In the genomic region with DNA sequence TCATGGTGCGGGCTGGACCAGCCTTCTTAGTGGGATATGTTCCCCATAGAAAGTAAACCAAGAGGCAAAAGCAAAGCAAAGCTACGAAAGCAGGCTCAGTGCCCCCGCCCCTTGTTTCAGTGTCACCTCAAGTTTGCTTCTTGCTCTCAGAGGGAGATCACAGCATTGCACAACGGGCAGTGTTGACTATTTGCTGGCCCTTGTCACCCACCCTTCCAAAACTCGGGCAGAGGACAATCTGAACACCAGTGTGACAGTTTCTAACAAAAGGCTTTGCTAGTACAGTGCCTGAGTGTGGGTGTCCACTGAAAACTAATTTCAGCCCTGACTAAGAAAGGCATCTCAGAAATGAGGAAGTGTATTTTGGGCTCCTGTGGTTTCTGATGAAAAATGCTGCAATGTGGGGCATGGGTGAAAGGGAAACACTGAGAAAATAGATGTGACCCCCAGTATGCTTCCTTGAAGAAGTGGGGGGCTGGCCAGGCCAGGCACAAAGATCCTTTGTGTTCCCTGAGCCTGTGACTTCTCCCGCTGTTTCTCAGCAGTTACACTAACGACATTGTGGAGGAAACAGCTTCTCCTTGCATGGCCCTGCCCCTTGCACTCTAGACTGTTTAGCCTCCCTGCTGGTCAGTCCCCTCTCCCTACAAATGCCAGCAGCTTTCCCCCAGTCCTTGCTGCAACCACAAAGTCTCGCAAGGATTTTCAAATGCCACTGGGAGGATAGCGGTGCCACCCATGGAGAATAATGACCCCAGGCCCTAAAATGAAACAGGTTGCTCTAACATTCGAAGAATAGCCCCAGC, we compare ENCODE assay signal across 1 cellular context.
TF ChIP-seq lines count a peak whose summit lies in the region.

No MANE protein-coding gene starts in this region.

TF ChIP-seq in HepG2, 621 proteins besides CTCF, POLR2A, EP300 and RAD21 (continued from another document and continues in another):
- TF ChIP-seq, protein P1, sequence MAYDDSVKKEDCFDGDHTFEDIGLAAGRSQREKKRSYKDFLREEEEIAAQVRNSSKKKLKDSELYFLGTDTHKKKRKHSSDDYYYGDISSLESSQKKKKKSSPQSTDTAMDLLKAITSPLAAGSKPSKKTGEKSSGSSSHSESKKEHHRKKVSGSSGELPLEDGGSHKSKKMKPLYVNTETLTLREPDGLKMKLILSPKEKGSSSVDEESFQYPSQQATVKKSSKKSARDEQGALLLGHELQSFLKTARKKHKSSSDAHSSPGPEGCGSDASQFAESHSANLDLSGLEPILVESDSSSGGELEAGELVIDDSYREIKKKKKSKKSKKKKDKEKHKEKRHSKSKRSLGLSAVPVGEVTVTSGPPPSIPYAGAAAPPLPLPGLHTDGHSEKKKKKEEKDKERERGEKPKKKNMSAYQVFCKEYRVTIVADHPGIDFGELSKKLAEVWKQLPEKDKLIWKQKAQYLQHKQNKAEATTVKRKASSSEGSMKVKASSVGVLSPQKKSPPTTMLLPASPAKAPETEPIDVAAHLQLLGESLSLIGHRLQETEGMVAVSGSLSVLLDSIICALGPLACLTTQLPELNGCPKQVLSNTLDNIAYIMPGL (CRISPR knock-in tag; IDR thresholded peaks at IDR 0.05; ENCODE audit: borderline replicate concordance in 1 of 2, low read depth in 1 of 2): no peak
- TF ChIP-seq, protein P2, sequence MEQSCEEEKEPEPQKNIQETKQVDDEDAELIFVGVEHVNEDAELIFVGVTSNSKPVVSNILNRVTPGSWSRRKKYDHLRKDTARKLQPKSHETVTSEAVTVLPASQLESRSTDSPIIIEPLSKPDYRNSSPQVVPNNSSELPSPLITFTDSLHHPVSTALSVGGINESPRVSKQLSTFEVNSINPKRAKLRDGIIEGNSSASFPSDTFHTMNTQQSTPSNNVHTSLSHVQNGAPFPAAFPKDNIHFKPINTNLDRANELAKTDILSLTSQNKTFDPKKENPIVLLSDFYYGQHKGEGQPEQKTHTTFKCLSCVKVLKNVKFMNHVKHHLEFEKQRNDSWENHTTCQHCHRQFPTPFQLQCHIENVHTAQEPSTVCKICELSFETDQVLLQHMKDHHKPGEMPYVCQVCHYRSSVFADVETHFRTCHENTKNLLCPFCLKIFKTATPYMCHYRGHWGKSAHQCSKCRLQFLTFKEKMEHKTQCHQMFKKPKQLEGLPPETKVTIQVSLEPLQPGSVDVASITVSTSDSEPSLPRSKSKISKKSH (CRISPR knock-in tag; IDR thresholded peaks at IDR 0.05; ENCODE audit: borderline replicate concordance): no peak
- TF ChIP-seq ZNF660 (CRISPR knock-in tag; IDR thresholded peaks at IDR 0.05; ENCODE audit: borderline replicate concordance, low read depth): no peak
- TF ChIP-seq, protein P3, sequence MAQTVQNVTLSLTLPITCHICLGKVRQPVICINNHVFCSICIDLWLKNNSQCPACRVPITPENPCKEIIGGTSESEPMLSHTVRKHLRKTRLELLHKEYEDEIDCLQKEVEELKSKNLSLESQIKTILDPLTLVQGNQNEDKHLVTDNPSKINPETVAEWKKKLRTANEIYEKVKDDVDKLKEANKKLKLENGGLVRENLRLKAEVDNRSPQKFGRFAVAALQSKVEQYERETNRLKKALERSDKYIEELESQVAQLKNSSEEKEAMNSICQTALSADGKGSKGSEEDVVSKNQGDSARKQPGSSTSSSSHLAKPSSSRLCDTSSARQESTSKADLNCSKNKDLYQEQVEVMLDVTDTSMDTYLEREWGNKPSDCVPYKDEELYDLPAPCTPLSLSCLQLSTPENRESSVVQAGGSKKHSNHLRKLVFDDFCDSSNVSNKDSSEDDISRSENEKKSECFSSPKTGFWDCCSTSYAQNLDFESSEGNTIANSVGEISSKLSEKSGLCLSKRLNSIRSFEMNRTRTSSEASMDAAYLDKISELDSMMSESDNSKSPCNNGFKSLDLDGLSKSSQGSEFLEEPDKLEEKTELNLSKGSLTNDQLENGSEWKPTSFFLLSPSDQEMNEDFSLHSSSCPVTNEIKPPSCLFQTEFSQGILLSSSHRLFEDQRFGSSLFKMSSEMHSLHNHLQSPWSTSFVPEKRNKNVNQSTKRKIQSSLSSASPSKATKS (CRISPR knock-in tag; IDR thresholded peaks at IDR 0.05): no peak
- peak; percentile 85 for TF ChIP-seq CEBPG (CRISPR knock-in tag; IDR thresholded peaks at IDR 0.05)
- no peak for TF ChIP-seq THYN1 (CRISPR knock-in tag; IDR thresholded peaks at IDR 0.05; ENCODE audit: borderline replicate concordance, low read depth)
- TF ChIP-seq ZNF256 (CRISPR knock-in tag; conservative IDR thresholded peaks at IDR 0.05): no peak
- TF ChIP-seq NFE2L2 (IDR thresholded peaks at IDR 0.05; ENCODE audit: low read length): no peak
- no peak for TF ChIP-seq ZNF484 (CRISPR knock-in tag; IDR thresholded peaks at IDR 0.05; ENCODE audit: borderline replicate concordance, low read depth)
- no peak for TF ChIP-seq GATA4 (IDR thresholded peaks at IDR 0.05; ENCODE audit: borderline replicate concordance, low read depth)
- no peak for TF ChIP-seq PRMT3 (CRISPR knock-in tag; IDR thresholded peaks at IDR 0.05; ENCODE audit: borderline replicate concordance, low read depth)
- TF ChIP-seq HES4 (CRISPR knock-in tag; IDR thresholded peaks at IDR 0.05; ENCODE audit: borderline replicate concordance): no peak
- TF ChIP-seq, protein P4, sequence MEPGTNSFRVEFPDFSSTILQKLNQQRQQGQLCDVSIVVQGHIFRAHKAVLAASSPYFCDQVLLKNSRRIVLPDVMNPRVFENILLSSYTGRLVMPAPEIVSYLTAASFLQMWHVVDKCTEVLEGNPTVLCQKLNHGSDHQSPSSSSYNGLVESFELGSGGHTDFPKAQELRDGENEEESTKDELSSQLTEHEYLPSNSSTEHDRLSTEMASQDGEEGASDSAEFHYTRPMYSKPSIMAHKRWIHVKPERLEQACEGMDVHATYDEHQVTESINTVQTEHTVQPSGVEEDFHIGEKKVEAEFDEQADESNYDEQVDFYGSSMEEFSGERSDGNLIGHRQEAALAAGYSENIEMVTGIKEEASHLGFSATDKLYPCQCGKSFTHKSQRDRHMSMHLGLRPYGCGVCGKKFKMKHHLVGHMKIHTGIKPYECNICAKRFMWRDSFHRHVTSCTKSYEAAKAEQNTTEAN (CRISPR knock-in tag; conservative IDR thresholded peaks at IDR 0.05): no peak
- no peak for TF ChIP-seq TCF7 (IDR thresholded peaks at IDR 0.05; ENCODE audit: low read depth)
- TF ChIP-seq TAF1 (CRISPR knock-in tag; IDR thresholded peaks at IDR 0.05): 0 out of 2 replicates have a peak, but pooled peaks have one; percentile 15
- TF ChIP-seq ZNF703 (CRISPR knock-in tag; IDR thresholded peaks at IDR 0.05; ENCODE audit: borderline replicate concordance): no peak
- TF ChIP-seq NFYB (CRISPR knock-in tag; IDR thresholded peaks at IDR 0.05): no peak
- no peak for TF ChIP-seq ZNF782 (CRISPR knock-in tag; IDR thresholded peaks at IDR 0.05; ENCODE audit: borderline replicate concordance)
- TF ChIP-seq HMGA1 (CRISPR knock-in tag; conservative IDR thresholded peaks at IDR 0.05): no peak
- TF ChIP-seq ZNF709 (CRISPR knock-in tag; IDR thresholded peaks at IDR 0.05): no peak
- 0 out of 2 replicates have a peak, but pooled peaks have one; percentile 25 for TF ChIP-seq ARNT2 (CRISPR knock-in tag; IDR thresholded peaks at IDR 0.05; ENCODE audit: low read depth)
- no peak for TF ChIP-seq ESRRA (CRISPR knock-in tag; IDR thresholded peaks at IDR 0.05; ENCODE audit: low read depth)
- 0 out of 2 replicates have a peak, but pooled peaks have one; percentile 15 for TF ChIP-seq RARA (CRISPR knock-in tag; IDR thresholded peaks at IDR 0.05)
- TF ChIP-seq DPF2 (CRISPR knock-in tag; IDR thresholded peaks at IDR 0.05; ENCODE audit: borderline replicate concordance, low read depth): no peak; the same call in 1 of the 2 replicates
- TF ChIP-seq MATR3 (CRISPR knock-in tag; IDR thresholded peaks at IDR 0.05): no peak
- TF ChIP-seq, protein P5, sequence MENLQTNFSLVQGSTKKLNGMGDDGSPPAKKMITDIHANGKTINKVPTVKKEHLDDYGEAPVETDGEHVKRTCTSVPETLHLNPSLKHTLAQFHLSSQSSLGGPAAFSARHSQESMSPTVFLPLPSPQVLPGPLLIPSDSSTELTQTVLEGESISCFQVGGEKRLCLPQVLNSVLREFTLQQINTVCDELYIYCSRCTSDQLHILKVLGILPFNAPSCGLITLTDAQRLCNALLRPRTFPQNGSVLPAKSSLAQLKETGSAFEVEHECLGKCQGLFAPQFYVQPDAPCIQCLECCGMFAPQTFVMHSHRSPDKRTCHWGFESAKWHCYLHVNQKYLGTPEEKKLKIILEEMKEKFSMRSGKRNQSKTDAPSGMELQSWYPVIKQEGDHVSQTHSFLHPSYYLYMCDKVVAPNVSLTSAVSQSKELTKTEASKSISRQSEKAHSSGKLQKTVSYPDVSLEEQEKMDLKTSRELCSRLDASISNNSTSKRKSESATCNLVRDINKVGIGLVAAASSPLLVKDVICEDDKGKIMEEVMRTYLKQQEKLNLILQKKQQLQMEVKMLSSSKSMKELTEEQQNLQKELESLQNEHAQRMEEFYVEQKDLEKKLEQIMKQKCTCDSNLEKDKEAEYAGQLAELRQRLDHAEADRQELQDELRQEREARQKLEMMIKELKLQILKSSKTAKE (CRISPR knock-in tag; IDR thresholded peaks at IDR 0.05; ENCODE audit: borderline replicate concordance): no peak
- no peak for TF ChIP-seq ZBTB3 (CRISPR knock-in tag; IDR thresholded peaks at IDR 0.05; ENCODE audit: borderline replicate concordance, low read depth)
- TF ChIP-seq IRX3 (CRISPR knock-in tag; IDR thresholded peaks at IDR 0.05; ENCODE audit: borderline replicate concordance, low read depth): no peak
- TF ChIP-seq ZNF350 (CRISPR knock-in tag; IDR thresholded peaks at IDR 0.05; ENCODE audit: borderline replicate concordance, low read depth): 0 out of 2 replicates have a peak, but pooled peaks have one; percentile 28
- TF ChIP-seq, protein P6, sequence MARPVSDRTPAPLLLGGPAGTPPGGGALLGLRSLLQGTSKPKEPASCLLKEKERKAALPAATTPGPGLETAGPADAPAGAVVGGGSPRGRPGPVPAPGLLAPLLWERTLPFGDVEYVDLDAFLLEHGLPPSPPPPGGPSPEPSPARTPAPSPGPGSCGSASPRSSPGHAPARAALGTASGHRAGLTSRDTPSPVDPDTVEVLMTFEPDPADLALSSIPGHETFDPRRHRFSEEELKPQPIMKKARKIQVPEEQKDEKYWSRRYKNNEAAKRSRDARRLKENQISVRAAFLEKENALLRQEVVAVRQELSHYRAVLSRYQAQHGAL (CRISPR knock-in tag; IDR thresholded peaks at IDR 0.05; ENCODE audit: not compliant biosample characterization): no peak
- TF ChIP-seq U2AF1 (optimal IDR thresholded peaks at IDR 0.05; ENCODE audit: low read depth, low read length): no peak
- TF ChIP-seq, protein P7, sequence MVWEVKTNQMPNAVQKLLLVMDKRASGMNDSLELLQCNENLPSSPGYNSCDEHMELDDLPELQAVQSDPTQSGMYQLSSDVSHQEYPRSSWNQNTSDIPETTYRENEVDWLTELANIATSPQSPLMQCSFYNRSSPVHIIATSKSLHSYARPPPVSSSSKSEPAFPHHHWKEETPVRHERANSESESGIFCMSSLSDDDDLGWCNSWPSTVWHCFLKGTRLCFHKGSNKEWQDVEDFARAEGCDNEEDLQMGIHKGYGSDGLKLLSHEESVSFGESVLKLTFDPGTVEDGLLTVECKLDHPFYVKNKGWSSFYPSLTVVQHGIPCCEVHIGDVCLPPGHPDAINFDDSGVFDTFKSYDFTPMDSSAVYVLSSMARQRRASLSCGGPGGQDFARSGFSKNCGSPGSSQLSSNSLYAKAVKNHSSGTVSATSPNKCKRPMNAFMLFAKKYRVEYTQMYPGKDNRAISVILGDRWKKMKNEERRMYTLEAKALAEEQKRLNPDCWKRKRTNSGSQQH (CRISPR knock-in tag; IDR thresholded peaks at IDR 0.05; ENCODE audit: low read depth): no peak
- no peak for TF ChIP-seq SCMH1 (CRISPR knock-in tag; IDR thresholded peaks at IDR 0.05; ENCODE audit: borderline replicate concordance)
- TF ChIP-seq RAD51 (IDR thresholded peaks at IDR 0.05; ENCODE audit: borderline replicate concordance): no peak
- TF ChIP-seq, protein P8, sequence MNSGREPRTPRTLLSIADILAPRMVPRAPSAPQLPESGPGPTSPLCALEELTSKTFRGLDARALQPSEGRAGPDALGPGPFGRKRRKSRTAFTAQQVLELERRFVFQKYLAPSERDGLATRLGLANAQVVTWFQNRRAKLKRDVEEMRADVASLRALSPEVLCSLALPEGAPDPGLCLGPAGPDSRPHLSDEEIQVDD (CRISPR knock-in tag; IDR thresholded peaks at IDR 0.05; ENCODE audit: borderline replicate concordance): no peak
- TF ChIP-seq ZNF264 (CRISPR knock-in tag; IDR thresholded peaks at IDR 0.05): peak; percentile 36; the same call in 1 of the 2 replicates
- no peak for TF ChIP-seq MTA3 (CRISPR knock-in tag; IDR thresholded peaks at IDR 0.05)
- no peak for TF ChIP-seq ZNF605 (CRISPR knock-in tag; IDR thresholded peaks at IDR 0.05)
- no peak for TF ChIP-seq ZNF790 (CRISPR knock-in tag; IDR thresholded peaks at IDR 0.05; ENCODE audit: borderline replicate concordance)
- no peak for TF ChIP-seq RFX1 (IDR thresholded peaks at IDR 0.05)
- peak; percentile 94 for TF ChIP-seq CEBPB (IDR thresholded peaks at IDR 0.05; ENCODE audit: borderline replicate concordance, low read depth, low read length)
- TF ChIP-seq, protein P9, sequence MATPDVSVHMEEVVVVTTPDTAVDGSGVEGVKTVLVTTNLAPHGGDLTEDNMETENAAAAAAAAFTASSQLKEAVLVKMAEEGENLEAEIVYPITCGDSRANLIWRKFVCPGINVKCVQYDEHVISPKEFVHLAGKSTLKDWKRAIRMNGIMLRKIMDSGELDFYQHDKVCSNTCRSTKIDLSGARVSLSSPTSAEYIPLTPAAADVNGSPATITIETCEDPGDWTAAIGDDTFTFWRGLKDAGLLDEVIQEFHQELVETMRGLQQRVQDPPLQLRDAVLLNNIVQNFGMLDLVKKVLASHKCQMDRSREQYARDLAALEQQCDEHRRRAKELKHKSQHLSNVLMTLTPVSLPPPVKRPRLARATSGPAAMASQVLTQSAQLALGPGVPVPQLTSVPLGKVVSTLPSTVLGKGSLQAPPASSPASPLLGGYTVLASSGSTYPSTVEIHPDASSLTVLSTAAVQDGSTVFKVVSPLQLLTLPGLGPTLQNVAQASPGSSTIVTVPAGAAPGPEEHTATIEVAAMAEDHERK (CRISPR knock-in tag; IDR thresholded peaks at IDR 0.05; ENCODE audit: low read depth): no peak
- TF ChIP-seq ARHGAP35 (CRISPR knock-in tag; IDR thresholded peaks at IDR 0.05; ENCODE audit: borderline replicate concordance): no peak
- no peak for TF ChIP-seq ETV5 (CRISPR knock-in tag; IDR thresholded peaks at IDR 0.05; ENCODE audit: borderline replicate concordance)
- TF ChIP-seq SALL2 (CRISPR knock-in tag; IDR thresholded peaks at IDR 0.05): no peak
- TF ChIP-seq ZEB1 (IDR thresholded peaks at IDR 0.05; ENCODE audit: insufficient replicate concordance, low read depth): no peak
- TF ChIP-seq, protein P10, sequence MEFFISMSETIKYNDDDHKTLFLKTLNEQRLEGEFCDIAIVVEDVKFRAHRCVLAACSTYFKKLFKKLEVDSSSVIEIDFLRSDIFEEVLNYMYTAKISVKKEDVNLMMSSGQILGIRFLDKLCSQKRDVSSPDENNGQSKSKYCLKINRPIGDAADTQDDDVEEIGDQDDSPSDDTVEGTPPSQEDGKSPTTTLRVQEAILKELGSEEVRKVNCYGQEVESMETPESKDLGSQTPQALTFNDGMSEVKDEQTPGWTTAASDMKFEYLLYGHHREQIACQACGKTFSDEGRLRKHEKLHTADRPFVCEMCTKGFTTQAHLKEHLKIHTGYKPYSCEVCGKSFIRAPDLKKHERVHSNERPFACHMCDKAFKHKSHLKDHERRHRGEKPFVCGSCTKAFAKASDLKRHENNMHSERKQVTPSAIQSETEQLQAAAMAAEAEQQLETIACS (CRISPR knock-in tag; IDR thresholded peaks at IDR 0.05): no peak
- TF ChIP-seq ZNF775 (CRISPR knock-in tag; IDR thresholded peaks at IDR 0.05; ENCODE audit: borderline replicate concordance): no peak
- TF ChIP-seq FOXO1 (CRISPR knock-in tag; IDR thresholded peaks at IDR 0.05): peak; percentile 42; the same call in 1 of the 2 replicates
